8 cellular contexts compared by ENCODE assay signal in the genomic region with DNA sequence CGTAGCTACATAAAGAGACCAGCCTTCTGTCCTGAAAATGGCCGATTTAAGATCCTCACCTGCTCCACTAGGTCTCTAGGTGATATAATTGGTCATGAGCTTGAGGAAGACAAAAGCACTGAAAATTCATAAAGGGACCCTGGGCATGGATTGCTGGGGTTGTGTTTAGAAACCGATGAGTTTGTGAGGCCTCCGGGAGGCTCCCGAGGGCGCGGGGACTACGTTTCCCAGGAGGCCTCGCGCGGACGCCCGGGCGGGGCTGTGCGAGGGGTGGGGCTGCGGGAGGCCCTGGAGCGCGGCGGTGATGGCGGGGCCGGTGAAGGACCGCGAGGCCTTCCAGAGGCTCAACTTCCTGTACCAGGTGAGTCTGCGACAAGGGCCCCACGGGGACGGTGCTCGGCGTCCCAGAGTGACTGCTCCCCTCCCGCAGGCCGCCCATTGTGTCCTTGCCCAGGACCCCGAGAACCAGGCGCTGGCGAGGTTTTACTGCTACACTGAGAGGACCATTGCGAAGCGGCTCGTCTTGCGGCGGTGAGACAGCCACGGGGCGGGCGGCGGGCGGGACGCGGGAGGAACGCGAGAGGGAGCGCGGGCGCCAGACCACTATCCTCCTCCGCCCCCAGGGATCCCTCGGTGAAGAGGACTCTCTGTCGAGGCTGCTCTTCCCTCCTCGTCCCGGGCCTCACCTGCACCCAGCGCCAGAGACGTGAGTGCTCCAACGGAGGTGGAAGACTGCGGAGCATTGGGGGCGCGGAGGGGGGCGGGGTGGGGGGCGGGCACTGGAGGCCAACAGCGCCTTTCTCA. TPM values are rescaled to one million over a fixed set of nuclear protein-coding genes. Genes with fewer than 3 reads are reported as not detected.
A peak's percentile ranks its signal among the peaks of the same experiment; 100 is the strongest.
DNase-seq lines count a peak whose midpoint lies in the region; TF ChIP-seq lines count a peak whose summit lies in the region.

Gene RPP21 (plus strand): TSS at position 289 of the 804 bp plus-strand sequence. CDS start 16 bp downstream, at position 305.

- H3K9ac ChIP-seq in H9 (ENCODE audit: extremely low read depth, insufficient read length, low read length): peak within 1 kb of the TSS; percentile 91

- peak within 1 kb of the TSS; percentile 95 for H3K14ac ChIP-seq in H9 (ENCODE audit: insufficient read depth, low read length)

- H3K27ac ChIP-seq in H9 (ENCODE audit: insufficient read length, low read depth, low read length) (no peak within 1 kb of the TSS), stomach (peak within 1 kb of the TSS; percentile 89 to 96 (median 94))

- peak within 1 kb of the TSS; percentile 90 to 92 for H3K4me3 Mint-ChIP-seq in H9
- H3K4me3 Mint-ChIP-seq in neural crest cell: peak within 1 kb of the TSS; percentile 93

- no peaks in the 10 kb centered on the region for H3K9me3 ChIP-seq in H9 (ENCODE audit: control insufficient read depth, low read depth, low read length)
- no peaks in the 10 kb centered on the region for H3K9me3 ChIP-seq in MG63
- no peaks in the 10 kb centered on the region for H3K9me3 ChIP-seq in stomach

- peak within 1 kb of the TSS; percentile 61 for H3K4me2 ChIP-seq in H9 (ENCODE audit: insufficient read depth, insufficient read length, low read length)

- no peaks in the 10 kb centered on the region for H3K4me1 ChIP-seq in H9 (ENCODE audit: insufficient read depth, low read length)
- peaks cover 9 to 17% (median 12%) of the 10 kb centered on the region in 4 donors for H3K4me1 ChIP-seq in stomach

- H3K4me1 Mint-ChIP-seq in H9 (peaks cover 10% of the 10 kb centered on the region in 2 experiments), neural crest cell (peaks cover 7% of the 10 kb centered on the region)

- peak within 1 kb of the TSS; percentile 90 for H3K18ac ChIP-seq in H9 (ENCODE audit: insufficient read length, low read depth, low read length)

- H4K5ac ChIP-seq in H9 (ENCODE audit: insufficient read length, low read depth, low read length): no peak within 1 kb of the TSS

- H3K27me3 ChIP-seq in H9 (ENCODE audit: insufficient read depth, low read length): no peaks in the 10 kb centered on the region
- no peaks in the 10 kb centered on the region for H3K27me3 ChIP-seq in MG63
- no peaks in the 10 kb centered on the region for H3K27me3 ChIP-seq in stomach

- peaks cover 4 to 40% (median 31%) of the 10 kb centered on the region in 3 experiments for H3K36me3 Mint-ChIP-seq in H9 (ENCODE audit: insufficient read depth in 1 of 3, low read depth in 3 of 3)
- peaks cover 12% of the 10 kb centered on the region for H3K36me3 Mint-ChIP-seq in neural crest cell (ENCODE audit: low read depth)

- no peak within 1 kb of the TSS for H2BK5ac ChIP-seq in H9 (ENCODE audit: insufficient read length, low read length)

- TF ChIP-seq EP300 in stomach (IDR thresholded peaks at IDR 0.05): no peak

- no peak within 1 kb of the TSS for H2BK12ac ChIP-seq in H9 (ENCODE audit: insufficient read length, low read depth, low read length)

- no peaks in the 10 kb centered on the region for H3K23me2 ChIP-seq in H9 (ENCODE audit: insufficient read length, low read depth, low read length, poor library complexity, severe bottlenecking)

- H3K36me3 ChIP-seq in MG63 (no peaks in the 10 kb centered on the region), stomach (peaks cover 12 to 47% (median 42%) of the 10 kb centered on the region in 4 donors)

- intact Hi-C loops in stomach (cut with DNase I; ENCODE audit: low total_unique reads): no loop called here

- WGBS in H9 (ENCODE audit: extremely low coverage, insufficient read length, low lambda C conversion rate): no CpG with 5 or more reads among the region's 64 CpGs
- 2 to 6% (median 2%) methylated on average over 12 to 64 of the region's 64 CpGs for WGBS in stomach, 5 donors

- H4K91ac ChIP-seq in H9 (ENCODE audit: insufficient read length, low read depth, low read length): no peak within 1 kb of the TSS

- H2BK120ac ChIP-seq in H9 (ENCODE audit: low read depth, low read length, poor library complexity, severe bottlenecking): no peak within 1 kb of the TSS

- no peak within 1 kb of the TSS for H3K56ac ChIP-seq in H9 (ENCODE audit: insufficient read length, low read depth, low read length)

- no peak within 1 kb of the TSS for H4K8ac ChIP-seq in H9 (replicated peaks; ENCODE audit: insufficient read length, low read depth, low read length)

- H4K20me1 ChIP-seq in H9 (ENCODE audit: control insufficient read depth, insufficient read depth, insufficient read length): no peaks in the 10 kb centered on the region

- no peak for TF ChIP-seq CTCF in H9 (conservative IDR thresholded peaks at IDR 0.05)
- no peak for TF ChIP-seq CTCF in fibroblast of villous mesenchyme (IDR thresholded peaks at IDR 0.05; ENCODE audit: insufficient read depth, low read depth, low read length)
- TF ChIP-seq CTCF in neural crest cell (conservative IDR thresholded peaks at IDR 0.05): no peak
- TF ChIP-seq CTCF in stomach (IDR thresholded peaks at IDR 0.05): no peak

- no peak within 1 kb of the TSS for H2BK20ac ChIP-seq in H9 (ENCODE audit: low read depth, low read length, poor library complexity, severe bottlenecking)

- no peaks in the 10 kb centered on the region for H3K27me3 Mint-ChIP-seq in H9 (ENCODE audit: low read depth)
- no peaks in the 10 kb centered on the region for H3K27me3 Mint-ChIP-seq in neural crest cell (ENCODE audit: low read depth)

- H3K4ac ChIP-seq in H9 (ENCODE audit: low read depth, low read length): no peak within 1 kb of the TSS

- H3K23ac ChIP-seq in H9 (ENCODE audit: insufficient read length, low read depth, low read length): no peak within 1 kb of the TSS

- H3K79me1 ChIP-seq in H9 (ENCODE audit: insufficient read depth, low read depth, low read length, poor library complexity, severe bottlenecking): no peaks in the 10 kb centered on the region

- H3K27ac Mint-ChIP-seq in H9 (peak within 1 kb of the TSS in 2 of 3 experiments; percentile 96 to 97; a peak in 5 of 7 replicates), neural crest cell (ENCODE audit: unreplicated experiment) (peak within 1 kb of the TSS; percentile 91)

- no peak within 1 kb of the TSS for H2AK5ac ChIP-seq in H9 (ENCODE audit: insufficient read length, low read length)

- peak in 2 of 4 donors; percentile 41 to 49 for TF ChIP-seq POLR2A in stomach (IDR thresholded peaks at IDR 0.05)

- H3T11ph ChIP-seq in H9 (ENCODE audit: low read length): no peak within 1 kb of the TSS

- DNase-seq in ELR (ENCODE audit: low read depth) (peak; percentile 87), H9 (peak; percentile 91), MG63 (peak; percentile 80), SHP77 treated with DMSO at 0.1 percent for 48 hours (lab: John Stamatoyannopoulos, UW) (peak; percentile 55), activated gamma-delta T cell (lab: John Stamatoyannopoulos, UW) (peak; percentile 75), fibroblast of villous mesenchyme (ENCODE audit: low read depth) (peak; percentile 77), neural crest cell (ENCODE audit: low read depth, low spot score) (peak; percentile 74), stomach (peak; percentile 90)

- peak within 1 kb of the TSS; percentile 80 for H3K4me3 ChIP-seq in MG63
- peak within 1 kb of the TSS; percentile 90 for H3K4me3 ChIP-seq in fibroblast of villous mesenchyme (ENCODE audit: low read depth, low read length)
- peak within 1 kb of the TSS; percentile 85 to 94 (median 90) for H3K4me3 ChIP-seq in stomach

- H3K9me3 Mint-ChIP-seq in H9 (no peaks in the 10 kb centered on the region), neural crest cell (no peaks in the 10 kb centered on the region)

- H2AFZ ChIP-seq in H9 (ENCODE audit: low read length): no peak within 1 kb of the TSS

- no peak within 1 kb of the TSS for H2BK15ac ChIP-seq in H9 (ENCODE audit: low read depth, low read length)

- H3K79me2 ChIP-seq in H9 (ENCODE audit: insufficient read depth, low read length): no peaks in the 10 kb centered on the region

RNA-seq across cellular contexts. Expression of gene RPP21, which starts in this region (rescaled TPM):
- total RNA-seq in H9 (2021) (62.2 and 64.0 TPM in 2 replicates), fibroblast of villous mesenchyme (26.3 and 45.4 TPM in 2 replicates), neural crest cell (60.6 and 64.8 TPM in 2 replicates), stomach (100 to 1,000 TPM in 2 of 5 donors, 10 to 100 TPM in 1, 1 to 10 TPM in 1, not detected in 1; 4.5 to 157 (median 60.3) TPM)
- 41.8 and 52.0 TPM in 2 replicates for total RNA-seq in MG63 (2014; rRNA removed; shearing (Covaris generic); ENCODE audit: low replicate concordance)
- polyA plus RNA-seq in stomach: 100 to 1,000 TPM; 119 to 167 (median 145) TPM
